ENCODE assay signal across 19 cellular contexts in genomic region chr1:193438312-193438711, GRCh38.
DNase-seq lines count a peak whose midpoint lies in the region; ATAC-seq, FAIRE-seq and TF ChIP-seq lines count a peak whose summit lies in the region.
"Had no signal": no experiment of that assay in that cellular context is flagged by ENCODE, and none has a peak within 500 bp of the region (broad histone marks: within the 10 kb centered on the region; RNA-seq: fewer than 3 reads in every experiment).

No MANE protein-coding gene starts in this region.

- H3K9me1 ChIP-seq in keratinocyte (ENCODE audit: control insufficient read depth, extremely low read depth, insufficient read depth, low read length), result no peaks in the 10 kb centered on the region

- no peak overlapping the region for H2AFZ ChIP-seq in keratinocyte (ENCODE audit: control insufficient read depth, low read length)
- H2AFZ ChIP-seq: PC-9 had no signal

- peaks cover 48% of the 10 kb centered on the region for H3K9me3 Mint-ChIP-seq in activated CD8-positive, alpha-beta T cell treated with anti-CD3 and anti-CD28 coated beads, Interleukin-2, amount 10 ng/mL, durations not matched to agents 7 days and 5 days (ENCODE audit: insufficient read depth)
- H3K9me3 Mint-ChIP-seq in activated CD8-positive, alpha-beta T cell treated with anti-CD3 and anti-CD28 coated beads for 36 hours, result peaks cover 18% of the 10 kb centered on the region

- H3K27ac ChIP-seq in keratinocyte (ENCODE audit: control insufficient read depth, insufficient read depth, low read length), result peak overlapping the region; percentile 69
- H3K27ac ChIP-seq in ovary, result no peak overlapping the region
- H3K27ac ChIP-seq: cardiac muscle cell, PC-9 had no signal

- 93 to 96% (median 95%) methylated on average over 2 of the region's 2 CpGs for WGBS in ovary, 3 donors

- no peak for ATAC-seq in activated CD8-positive, alpha-beta T cell treated with anti-CD3 and anti-CD28 coated beads, Interleukin-2, amount 10 ng/mL, durations not matched to agents 7 days and 5 days
- ATAC-seq in activated CD8-positive, alpha-beta T cell treated with anti-CD3 and anti-CD28 coated beads for 36 hours, result no peak
- peak; percentile 12 for ATAC-seq in GM21526 (IDR thresholded peaks at IDR 0.05; ENCODE audit: low FRiP score, unreplicated experiment)
- peak; percentile 9 for ATAC-seq in HG03159 (IDR thresholded peaks at IDR 0.05; ENCODE audit: unreplicated experiment)

- peak overlapping the region; percentile 36 for H3K9ac ChIP-seq in keratinocyte (ENCODE audit: control insufficient read depth, extremely low read depth, insufficient read depth, low read length)

- TF ChIP-seq EP300 in ovary (IDR thresholded peaks at IDR 0.05), result no peak

- intact Hi-C loops in activated CD8-positive, alpha-beta T cell treated with anti-CD3 and anti-CD28 coated beads for 36 hours (cut with micrococcal nuclease), result no loop called here
- intact Hi-C loops in ovary (cut with DNase I), result no loop called here

- H4K20me1 ChIP-seq in keratinocyte (ENCODE audit: control insufficient read depth, extremely low read depth, insufficient read depth, low read length), result no peaks in the 10 kb centered on the region

- H3K4me1 ChIP-seq in keratinocyte (ENCODE audit: control insufficient read depth, extremely low read depth, insufficient read depth, low read length), result peaks cover 8% of the 10 kb centered on the region
- H3K4me1 ChIP-seq in ovary (ENCODE audit: insufficient read depth), result no peaks in the 10 kb centered on the region

- no peaks in the 10 kb centered on the region for H3K79me2 ChIP-seq in keratinocyte (ENCODE audit: control insufficient read depth, insufficient read depth, low read length)

- no peak overlapping the region for H3K4me3 Mint-ChIP-seq in activated CD8-positive, alpha-beta T cell treated with anti-CD3 and anti-CD28 coated beads, Interleukin-2, amount 10 ng/mL, durations not matched to agents 7 days and 5 days
- H3K4me3 Mint-ChIP-seq in activated CD8-positive, alpha-beta T cell treated with anti-CD3 and anti-CD28 coated beads for 36 hours, result no peak overlapping the region
- H3K4me3 Mint-ChIP-seq: endodermal cell, type B pancreatic cell had no signal

- POLR2A ChIA-PET in activated CD8-positive, alpha-beta T cell treated with anti-CD3 and anti-CD28 coated beads, Interleukin-2, amount 10 ng/mL, durations not matched to agents 7 days and 5 days (lab: Charles Lee), result no interaction called here
- POLR2A ChIA-PET in activated CD8-positive, alpha-beta T cell treated with anti-CD3 and anti-CD28 coated beads for 36 hours (lab: Charles Lee), result no interaction called here

- no peak for TF ChIP-seq POLR2A in ovary (IDR thresholded peaks at IDR 0.05)

- no peak for DNase-seq in activated CD8-positive, alpha-beta T cell treated with anti-CD3 and anti-CD28 coated beads, Interleukin-2, amount 10 ng/mL, durations not matched to agents 7 days and 5 days
- DNase-seq in activated CD8-positive, alpha-beta T cell treated with anti-CD3 and anti-CD28 coated beads for 36 hours, result no peak
- DNase-seq in keratinocyte (ENCODE audit: low read depth, low spot score) (no peak), UCSD-AML1 (lab: John Stamatoyannopoulos, UW; ENCODE audit: unreplicated experiment) (no peak), ovary (no peak)
- DNase-seq in stimulated activated CD4-positive, alpha-beta T cell treated with anti-CD3 and anti-CD28 coated beads, Interleukin-1b, Interleukin-23, amount 100 ng/mL, for 48 hours, result no peak
- DNase-seq: activated naive CD4-positive, alpha-beta T cell treated with Interleukin-2 at 50 U/mL for 16 hours; endodermal cell; NCI-H1092 treated with DMSO at 0.1 percent for 48 hours; NCI-H446 treated with DMSO at 0.1 percent for 48 hours; PC-9; posterior cingulate gyrus; stimulated activated CD8-positive, alpha-beta memory T cell treated with anti-CD3 and anti-CD28 coated beads, Interleukin-4, amount 100 ng/mL, for 48 hours; SW 1271 had no signal

- H3K27me3 ChIP-seq in keratinocyte (ENCODE audit: control insufficient read depth, extremely low read depth, insufficient read depth, low read length), result no peaks in the 10 kb centered on the region
- H3K27me3 ChIP-seq in ovary, result no peaks in the 10 kb centered on the region
- H3K27me3 ChIP-seq: cardiac muscle cell had no signal

- H3K4me1 Mint-ChIP-seq in activated CD8-positive, alpha-beta T cell treated with anti-CD3 and anti-CD28 coated beads, Interleukin-2, amount 10 ng/mL, durations not matched to agents 7 days and 5 days (ENCODE audit: low read depth), result peaks cover 35% of the 10 kb centered on the region
- peaks cover 20% of the 10 kb centered on the region for H3K4me1 Mint-ChIP-seq in activated CD8-positive, alpha-beta T cell treated with anti-CD3 and anti-CD28 coated beads for 36 hours (ENCODE audit: low read depth)

- H3K4me2 ChIP-seq in keratinocyte (ENCODE audit: control insufficient read depth, extremely low read depth, insufficient read depth, low read depth, low read length), result peak overlapping the region; percentile 62
- H3K4me2 ChIP-seq: PC-9 had no signal

- peak overlapping the region; percentile 67 for H3K27ac Mint-ChIP-seq in activated CD8-positive, alpha-beta T cell treated with anti-CD3 and anti-CD28 coated beads, Interleukin-2, amount 10 ng/mL, durations not matched to agents 7 days and 5 days
- no peak overlapping the region for H3K27ac Mint-ChIP-seq in activated CD8-positive, alpha-beta T cell treated with anti-CD3 and anti-CD28 coated beads for 36 hours
- H3K27ac Mint-ChIP-seq: endodermal cell, type B pancreatic cell had no signal

- no peaks in the 10 kb centered on the region for H3K36me3 ChIP-seq in keratinocyte (ENCODE audit: control insufficient read depth in 2 of 2, extremely low read depth in 1 of 2, insufficient read depth in 2 of 2, low read length in 2 of 2)
- H3K36me3 ChIP-seq in ovary, result no peaks in the 10 kb centered on the region
- H3K36me3 ChIP-seq: cardiac muscle cell had no signal

- no peak for FAIRE-seq in keratinocyte (lab: Jason Lieb, UNC)
- FAIRE-seq: islet of Langerhans had no signal

- H3K9me3 ChIP-seq in keratinocyte (ENCODE audit: control insufficient read depth, low read depth, low read length) (peaks cover 10% of the 10 kb centered on the region), ovary (no peaks in the 10 kb centered on the region)

- no peak for TF ChIP-seq CTCF in activated CD8-positive, alpha-beta T cell treated with anti-CD3 and anti-CD28 coated beads for 36 hours (IDR thresholded peaks at IDR 0.05)
- TF ChIP-seq CTCF in keratinocyte (optimal IDR thresholded peaks at IDR 0.05 in 1 of 3, IDR thresholded peaks at IDR 0.05 in 1 of 3, conservative IDR thresholded peaks at IDR 0.05 in 1 of 3; ENCODE audit: extremely low read depth in 1 of 3, insufficient read depth in 2 of 3, low read length in 3 of 3) (no peak), ovary (IDR thresholded peaks at IDR 0.05) (no peak)

- H3K4me3 ChIP-seq in keratinocyte (ENCODE audit: control insufficient read depth in 2 of 3, extremely low read depth in 1 of 3, insufficient read depth in 2 of 3, low read depth in 1 of 3, low read length in 3 of 3), result no peak overlapping the region
- H3K4me3 ChIP-seq in ovary, result no peak overlapping the region
- H3K4me3 ChIP-seq: cardiac muscle cell, PC-9 had no signal

- dilution Hi-C loops in keratinocyte (cut with MboI; ENCODE audit: extremely low pct_ligation_motif_present, low sequenced_read_pairs), result no loop called here

- no peaks in the 10 kb centered on the region for H3K27me3 Mint-ChIP-seq in activated CD8-positive, alpha-beta T cell treated with anti-CD3 and anti-CD28 coated beads, Interleukin-2, amount 10 ng/mL, durations not matched to agents 7 days and 5 days (ENCODE audit: low read depth)
- no peaks in the 10 kb centered on the region for H3K27me3 Mint-ChIP-seq in activated CD8-positive, alpha-beta T cell treated with anti-CD3 and anti-CD28 coated beads for 36 hours
- H3K27me3 Mint-ChIP-seq: type B pancreatic cell had no signal

- peaks cover 71% of the 10 kb centered on the region for H3K36me3 Mint-ChIP-seq in activated CD8-positive, alpha-beta T cell treated with anti-CD3 and anti-CD28 coated beads, Interleukin-2, amount 10 ng/mL, durations not matched to agents 7 days and 5 days (ENCODE audit: low read depth)
- peaks cover 13% of the 10 kb centered on the region for H3K36me3 Mint-ChIP-seq in activated CD8-positive, alpha-beta T cell treated with anti-CD3 and anti-CD28 coated beads for 36 hours (ENCODE audit: low read depth)

- CTCF ChIA-PET in activated CD8-positive, alpha-beta T cell treated with anti-CD3 and anti-CD28 coated beads, Interleukin-2, amount 10 ng/mL, durations not matched to agents 7 days and 5 days (lab: Charles Lee), result interaction anchor here (1.2 kb wide), 1 partner anchor 26 kb away, joined by 3 read pairs; no protein-coding TSS in a partner anchor
- CTCF ChIA-PET in activated CD8-positive, alpha-beta T cell treated with anti-CD3 and anti-CD28 coated beads for 36 hours (lab: Charles Lee), result no interaction called here

Comparison
In these comparisons a context has a peak if more than half of its experiments do, and no peak if none do; other contexts are left out.
1. ATAC-seq: peak in GM21526 (single experiment) and HG03159 (single experiment); none in activated CD8-positive, alpha-beta T cell treated with anti-CD3 and anti-CD28 coated beads, Interleukin-2, amount 10 ng/mL, durations not matched to agents 7 days and 5 days (single experiment) and activated CD8-positive, alpha-beta T cell treated with anti-CD3 and anti-CD28 coated beads for 36 hours (single experiment).